ENCODE assay signal across 25 cellular contexts in genomic region chr6:54729716-54730115, GRCh38.
"Had no signal": no experiment of that assay in that cellular context is flagged by ENCODE, and none has a peak within 500 bp of the region (broad histone marks: within the 10 kb centered on the region; RNA-seq: fewer than 3 reads in every experiment).

No MANE protein-coding gene starts in this region.

- H3K4me2 ChIP-seq: smooth muscle cell had no signal

- H3K4me1 ChIP-seq: left ventricle myocardium inferior, right atrium auricular region, right lobe of liver, tibial nerve, vagina had no signal

- H3K4me1 Mint-ChIP-seq: immature natural killer cell; memory B cell; naive thymus-derived CD4-positive, alpha-beta T cell; stimulated activated memory B cell treated with anti-CD40 and anti-IgM and Interleukin-4, amounts not matched to agents 10 μg/mL and 1 μg/mL and 100 μg/mL, for 72 hours; stimulated activated naive CD8-positive, alpha-beta T cell treated with anti-CD3 and anti-CD28 coated beads, Interleukin-15, amount 100 ng/mL, for 72 hours had no signal

- H3K4me3 ChIP-seq: left ventricle myocardium inferior, lung, mucosa of descending colon, ovary, right atrium auricular region, right lobe of liver, smooth muscle cell, tibial nerve, vagina had no signal

- FAIRE-seq: islet of Langerhans had no signal

- H3K9me3 ChIP-seq: ovary, right atrium auricular region, right lobe of liver, vagina had no signal

- H3K36me3 ChIP-seq: left ventricle myocardium inferior, ovary, right atrium auricular region, right lobe of liver, tibial nerve, vagina had no signal

- DNase-seq: immature natural killer cell; left ventricle myocardium inferior; midbrain; mucosa of descending colon; naive thymus-derived CD4-positive, alpha-beta T cell; ovary; right lobe of liver; stimulated activated CD4-positive, alpha-beta T cell treated with anti-CD3 and anti-CD28 coated beads, Interleukin-1b, Interleukin-23, amount 100 ng/mL, for 48 hours; stimulated activated CD4-positive, alpha-beta T cell treated with anti-CD3 and anti-CD28 coated beads, Interleukin-2, amount 100 ng/mL, for 48 hours; stimulated activated CD4-positive, alpha-beta T cell treated with anti-CD3 and anti-CD28 coated beads, Interleukin-4, amount 100 ng/mL, for 4 hours; stimulated activated CD8-positive, alpha-beta memory T cell treated with anti-CD3 and anti-CD28 coated beads, Interleukin-4, amount 100 ng/mL, for 48 hours; stimulated activated naive CD4-positive, alpha-beta T cell treated with Interleukin-2 at 50 U/mL for 16 hours; stimulated activated naive CD8-positive, alpha-beta T cell treated with anti-CD3 and anti-CD28 coated beads, Interleukin-15, amount 100 ng/mL, for 72 hours; substantia nigra had no signal

- ATAC-seq: naive thymus-derived CD4-positive, alpha-beta T cell; natural killer cell treated with Interleukin-12 subunit alpha and Interleukin-12 subunit beta and Interleukin-15 and Interleukin-18, amount 100 ng/mL, for 72 hours; right lobe of liver; stimulated activated memory B cell treated with anti-CD40 and anti-IgM and Interleukin-4, amounts not matched to agents 10 μg/mL and 1 μg/mL and 100 μg/mL, for 72 hours; stimulated activated naive CD8-positive, alpha-beta T cell treated with anti-CD3 and anti-CD28 coated beads, Interleukin-15, amount 100 ng/mL, for 72 hours had no signal

- H3K36me3 Mint-ChIP-seq: immature natural killer cell; memory B cell; naive thymus-derived CD4-positive, alpha-beta T cell; natural killer cell treated with Interleukin-12 subunit alpha and Interleukin-12 subunit beta and Interleukin-15 and Interleukin-18, amount 100 ng/mL, for 72 hours; stimulated activated memory B cell treated with anti-CD40 and anti-IgM and Interleukin-4, amounts not matched to agents 10 μg/mL and 1 μg/mL and 100 μg/mL, for 72 hours; type B pancreatic cell had no signal

- H3K27me3 ChIP-seq: ovary, right atrium auricular region, right lobe of liver, tibial nerve, vagina had no signal

- H3K27ac ChIP-seq: left ventricle myocardium inferior, ovary, right atrium auricular region, right lobe of liver, tibial nerve, vagina had no signal

- H3K4me3 Mint-ChIP-seq: immature natural killer cell; memory B cell; naive thymus-derived CD4-positive, alpha-beta T cell; natural killer cell treated with Interleukin-12 subunit alpha and Interleukin-12 subunit beta and Interleukin-15 and Interleukin-18, amount 100 ng/mL, for 72 hours; stimulated activated memory B cell treated with anti-CD40 and anti-IgM and Interleukin-4, amounts not matched to agents 10 μg/mL and 1 μg/mL and 100 μg/mL, for 72 hours; stimulated activated naive CD8-positive, alpha-beta T cell treated with anti-CD3 and anti-CD28 coated beads, Interleukin-15, amount 100 ng/mL, for 72 hours; type B pancreatic cell had no signal

- H3K27me3 Mint-ChIP-seq: memory B cell; naive thymus-derived CD4-positive, alpha-beta T cell; natural killer cell treated with Interleukin-12 subunit alpha and Interleukin-12 subunit beta and Interleukin-15 and Interleukin-18, amount 100 ng/mL, for 72 hours; progenitor cell of endocrine pancreas; stimulated activated memory B cell treated with anti-CD40 and anti-IgM and Interleukin-4, amounts not matched to agents 10 μg/mL and 1 μg/mL and 100 μg/mL, for 72 hours; stimulated activated naive CD8-positive, alpha-beta T cell treated with anti-CD3 and anti-CD28 coated beads, Interleukin-15, amount 100 ng/mL, for 72 hours; type B pancreatic cell had no signal

- H3K27ac Mint-ChIP-seq: immature natural killer cell; memory B cell; naive thymus-derived CD4-positive, alpha-beta T cell; natural killer cell treated with Interleukin-12 subunit alpha and Interleukin-12 subunit beta and Interleukin-15 and Interleukin-18, amount 100 ng/mL, for 72 hours; progenitor cell of endocrine pancreas; stimulated activated memory B cell treated with anti-CD40 and anti-IgM and Interleukin-4, amounts not matched to agents 10 μg/mL and 1 μg/mL and 100 μg/mL, for 72 hours; stimulated activated naive CD8-positive, alpha-beta T cell treated with anti-CD3 and anti-CD28 coated beads, Interleukin-15, amount 100 ng/mL, for 72 hours; type B pancreatic cell had no signal
